In genomic region chr15:83285979-83286553, GRCh38 we compare ENCODE assay signal across 11 cellular contexts. TPM values are rescaled to one million over a fixed set of nuclear protein-coding genes. Genes with fewer than 3 reads are reported as not detected.
A peak's percentile ranks its signal among the peaks of the same experiment; 100 is the strongest.
DNase-seq lines count a peak whose midpoint lies in the region; ATAC-seq, FAIRE-seq and TF ChIP-seq lines count a peak whose summit lies in the region.
"Had no signal": no experiment of that assay in that cellular context is flagged by ENCODE, and none has a peak within 500 bp of the region (broad histone marks: within the 10 kb centered on the region; RNA-seq: fewer than 3 reads in every experiment).

No MANE protein-coding gene starts in this region.

- peaks cover 22 to 29% of the 10 kb centered on the region in 2 experiments for H3K4me1 ChIP-seq in trophoblast cell (ENCODE audit: control insufficient read depth in 1 of 2, insufficient read depth in 2 of 2, low read length in 2 of 2)
- H3K4me1 ChIP-seq in left lung = peaks cover 5 to 17% of the 10 kb centered on the region in 2 donors
- H3K4me1 ChIP-seq in small intestine (ENCODE audit: control insufficient read depth in 2 of 2, insufficient read depth in 1 of 2, low read depth in 1 of 2, low read length in 1 of 2) = no peaks in the 10 kb centered on the region

- H4K12ac ChIP-seq in trophoblast cell (ENCODE audit: low read depth, low read length) = no peak overlapping the region

- peaks cover 18% of the 10 kb centered on the region for H3K79me2 ChIP-seq in trophoblast cell (ENCODE audit: control insufficient read depth, insufficient read depth, low read length, poor library complexity)

- H2BK5ac ChIP-seq in trophoblast cell (ENCODE audit: low read depth, low read length, poor library complexity) = peak overlapping the region; percentile 63

- DNase-seq in GM04504 (ENCODE audit: low read depth) (peak; percentile 69), fibroblast of the aortic adventitia (ENCODE audit: low read depth) (peak; percentile 76), trophoblast cell (peak; percentile 92 to 97), left lung (no peak), superior temporal gyrus (ENCODE audit: extremely low spot score) (no peak), small intestine (no peak), lower leg skin (ENCODE audit: low spot score in 2 of 2) (no peak)

- H3K79me1 ChIP-seq in trophoblast cell (ENCODE audit: low read length) = peaks cover 29% of the 10 kb centered on the region

- peak overlapping the region; percentile 94 for H2BK12ac ChIP-seq in trophoblast cell (ENCODE audit: low read length)

- no peaks in the 10 kb centered on the region for H3K36me3 ChIP-seq in trophoblast cell (ENCODE audit: control insufficient read depth in 1 of 2, insufficient read depth in 2 of 2, low read length in 2 of 2)
- no peaks in the 10 kb centered on the region for H3K36me3 ChIP-seq in left lung
- no peaks in the 10 kb centered on the region for H3K36me3 ChIP-seq in small intestine (ENCODE audit: control insufficient read depth in 2 of 2, insufficient read depth in 2 of 2, low read length in 2 of 2)

- no peaks in the 10 kb centered on the region for H3K9me3 ChIP-seq in trophoblast cell (ENCODE audit: insufficient read depth, low read depth, low read length)
- no peaks in the 10 kb centered on the region for H3K9me3 ChIP-seq in left lung
- H3K9me3 ChIP-seq in small intestine (ENCODE audit: control insufficient read depth, low read depth) = no peaks in the 10 kb centered on the region

- peak overlapping the region; percentile 50 for H3K18ac ChIP-seq in trophoblast cell (ENCODE audit: low read length)

- H3K14ac ChIP-seq in trophoblast cell (ENCODE audit: low read length) = peak overlapping the region; percentile 65

- peak overlapping the region; percentile 27 for H4K8ac ChIP-seq in trophoblast cell (ENCODE audit: low read depth, low read length)

- H4K91ac ChIP-seq in trophoblast cell (ENCODE audit: low read depth, low read length) = peak overlapping the region; percentile 93

- peak overlapping the region; percentile 81 for H3K27ac ChIP-seq in trophoblast cell (ENCODE audit: low read depth, low read length)
- H3K27ac ChIP-seq in left lung = no peak overlapping the region
- no peak overlapping the region for H3K27ac ChIP-seq in small intestine (ENCODE audit: low read depth in 1 of 2, low read length in 1 of 2)
- H3K27ac ChIP-seq: VCaP had no signal

- H2AK5ac ChIP-seq in trophoblast cell (ENCODE audit: low read length) = peak overlapping the region; percentile 31

- no peak for TF ChIP-seq CTCF in fibroblast of the aortic adventitia (IDR thresholded peaks at IDR 0.05; ENCODE audit: insufficient read depth, low read length)
- TF ChIP-seq CTCF in left lung (IDR thresholded peaks at IDR 0.05) = no peak
- TF ChIP-seq CTCF in lower leg skin (IDR thresholded peaks at IDR 0.05) = no peak

- H3K4me3 ChIP-seq in fibroblast of the aortic adventitia (ENCODE audit: low read depth, low read length) (no peak overlapping the region), trophoblast cell (ENCODE audit: low read depth, low read length) (no peak overlapping the region), left lung (no peak overlapping the region), small intestine (ENCODE audit: low read depth in 1 of 2, low read length in 2 of 2) (no peak overlapping the region), lower leg skin (ENCODE audit: low read depth, poor library complexity, severe bottlenecking) (no peak overlapping the region)
- H3K4me3 ChIP-seq: K562 had no signal

- H3K27me3 ChIP-seq in trophoblast cell (ENCODE audit: insufficient read depth, low read length) = no peaks in the 10 kb centered on the region
- H3K27me3 ChIP-seq in left lung = peaks cover 51 to 81% of the 10 kb centered on the region in 2 donors
- peaks cover 4 to 28% of the 10 kb centered on the region in 2 donors for H3K27me3 ChIP-seq in small intestine (ENCODE audit: control insufficient read depth in 2 of 2, insufficient read depth in 2 of 2, low read length in 2 of 2)

- no peak overlapping the region for H3K23ac ChIP-seq in trophoblast cell (ENCODE audit: low read length)

- peak overlapping the region; percentile 86 for H3K4me2 ChIP-seq in trophoblast cell (ENCODE audit: low read length)

- TF ChIP-seq POLR2A in lower leg skin (IDR thresholded peaks at IDR 0.05) = no peak

- H2AFZ ChIP-seq in trophoblast cell (ENCODE audit: insufficient read depth, low read length, poor library complexity) = no peak overlapping the region

- intact Hi-C loops in left lung (cut with DNase I) = no loop called here
- intact Hi-C loops in lower leg skin (cut with DNase I; ENCODE audit: low total_unique reads) = no loop called here

- no peak overlapping the region for H3K4ac ChIP-seq in trophoblast cell (ENCODE audit: low read depth, low read length)

- H3K9ac ChIP-seq in trophoblast cell (ENCODE audit: low read length) = no peak overlapping the region

- no CpG with 5 or more reads among the region's 9 CpGs for WGBS in trophoblast cell (ENCODE audit: extremely low coverage, insufficient coverage, insufficient read length)
- 38 to 60% (median 46%) methylated on average over 8 to 9 of the region's 9 CpGs for WGBS in small intestine, 3 donors
- WGBS in lower leg skin, 2 donors = 52 to 71% methylated on average over 9 of the region's 9 CpGs

- peak overlapping the region; percentile 93 for H2BK120ac ChIP-seq in trophoblast cell (ENCODE audit: insufficient read depth, low read length, poor library complexity)

- no peak for FAIRE-seq in small intestine (lab: Jason Lieb, UNC)
- FAIRE-seq: endometrium, K562 had no signal

- ATAC-seq in SK-N-SH treated with all-trans-retinoic acid at 6 μM for 48 hours = peak; percentile 66
- no peak for ATAC-seq in left lung
- ATAC-seq: K562 had no signal

TF ChIP-seq in SK-N-SH treated with all-trans-retinoic acid at 6 μM for 48 hours, 23 proteins besides CTCF, POLR2A, EP300 and RAD21:
- TF ChIP-seq ZFP3 (CRISPR knock-in tag; IDR thresholded peaks at IDR 0.05) = no peak
- no peak for TF ChIP-seq RARB (CRISPR knock-in tag; IDR thresholded peaks at IDR 0.05)
- no peak for TF ChIP-seq CSDC2 (CRISPR knock-in tag; IDR thresholded peaks at IDR 0.05)
- TF ChIP-seq PPARA (CRISPR knock-in tag; IDR thresholded peaks at IDR 0.05; ENCODE audit: borderline replicate concordance) = no peak
- TF ChIP-seq, protein P1, sequence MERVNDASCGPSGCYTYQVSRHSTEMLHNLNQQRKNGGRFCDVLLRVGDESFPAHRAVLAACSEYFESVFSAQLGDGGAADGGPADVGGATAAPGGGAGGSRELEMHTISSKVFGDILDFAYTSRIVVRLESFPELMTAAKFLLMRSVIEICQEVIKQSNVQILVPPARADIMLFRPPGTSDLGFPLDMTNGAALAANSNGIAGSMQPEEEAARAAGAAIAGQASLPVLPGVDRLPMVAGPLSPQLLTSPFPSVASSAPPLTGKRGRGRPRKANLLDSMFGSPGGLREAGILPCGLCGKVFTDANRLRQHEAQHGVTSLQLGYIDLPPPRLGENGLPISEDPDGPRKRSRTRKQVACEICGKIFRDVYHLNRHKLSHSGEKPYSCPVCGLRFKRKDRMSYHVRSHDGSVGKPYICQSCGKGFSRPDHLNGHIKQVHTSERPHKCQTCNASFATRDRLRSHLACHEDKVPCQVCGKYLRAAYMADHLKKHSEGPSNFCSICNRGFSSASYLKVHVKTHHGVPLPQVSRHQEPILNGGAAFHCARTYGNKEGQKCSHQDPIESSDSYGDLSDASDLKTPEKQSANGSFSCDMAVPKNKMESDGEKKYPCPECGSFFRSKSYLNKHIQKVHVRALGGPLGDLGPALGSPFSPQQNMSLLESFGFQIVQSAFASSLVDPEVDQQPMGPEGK (CRISPR knock-in tag; IDR thresholded peaks at IDR 0.05; ENCODE audit: borderline replicate concordance) = no peak
- TF ChIP-seq BACH2 (CRISPR knock-in tag; IDR thresholded peaks at IDR 0.05; ENCODE audit: borderline replicate concordance) = no peak
- no peak for TF ChIP-seq ISL1 (CRISPR knock-in tag; IDR thresholded peaks at IDR 0.05)
- no peak for TF ChIP-seq TOX (CRISPR knock-in tag; IDR thresholded peaks at IDR 0.05; ENCODE audit: borderline replicate concordance)
- TF ChIP-seq GLIS3 (CRISPR knock-in tag; IDR thresholded peaks at IDR 0.05) = no peak
- TF ChIP-seq SNAI2 (CRISPR knock-in tag; IDR thresholded peaks at IDR 0.05) = no peak
- no peak for TF ChIP-seq CREB5 (CRISPR knock-in tag; IDR thresholded peaks at IDR 0.05; ENCODE audit: low read depth)

RNA-seq across cellular contexts. Expression of gene BNC1, which starts 1.6 kb away (rescaled TPM):
- total RNA-seq in fibroblast of the aortic adventitia (ENCODE audit: low replicate concordance) = 0.27 and 3.8 TPM in 2 replicates
- 8.1 and 8.4 TPM in 2 replicates for polyA plus RNA-seq in trophoblast cell (2013)
- total RNA-seq in left lung = under 1 TPM; 0.15 to 0.34 TPM
- under 1 TPM in 1 of 3 donors, not detected in 2; 0.10 TPM for polyA plus RNA-seq in small intestine
- total RNA-seq in lower leg skin = 10 to 100 TPM; 26.2 to 31.6 (median 28.8) TPM
- total RNA-seq: K562 had no signal
- polyA plus RNA-seq: K562 had no signal

Comparison
In these comparisons a context has a peak if more than half of its experiments do, and no peak if none do; other contexts are left out.
1. DNase-seq: peak in GM04504 (single experiment), fibroblast of the aortic adventitia (single experiment) and trophoblast cell (2 of 2); none in left lung (0 of 2), superior temporal gyrus (single experiment), small intestine (single experiment) and lower leg skin (0 of 2).